Comparison of ENCODE assay signal across 12 cellular contexts in the genomic region with DNA sequence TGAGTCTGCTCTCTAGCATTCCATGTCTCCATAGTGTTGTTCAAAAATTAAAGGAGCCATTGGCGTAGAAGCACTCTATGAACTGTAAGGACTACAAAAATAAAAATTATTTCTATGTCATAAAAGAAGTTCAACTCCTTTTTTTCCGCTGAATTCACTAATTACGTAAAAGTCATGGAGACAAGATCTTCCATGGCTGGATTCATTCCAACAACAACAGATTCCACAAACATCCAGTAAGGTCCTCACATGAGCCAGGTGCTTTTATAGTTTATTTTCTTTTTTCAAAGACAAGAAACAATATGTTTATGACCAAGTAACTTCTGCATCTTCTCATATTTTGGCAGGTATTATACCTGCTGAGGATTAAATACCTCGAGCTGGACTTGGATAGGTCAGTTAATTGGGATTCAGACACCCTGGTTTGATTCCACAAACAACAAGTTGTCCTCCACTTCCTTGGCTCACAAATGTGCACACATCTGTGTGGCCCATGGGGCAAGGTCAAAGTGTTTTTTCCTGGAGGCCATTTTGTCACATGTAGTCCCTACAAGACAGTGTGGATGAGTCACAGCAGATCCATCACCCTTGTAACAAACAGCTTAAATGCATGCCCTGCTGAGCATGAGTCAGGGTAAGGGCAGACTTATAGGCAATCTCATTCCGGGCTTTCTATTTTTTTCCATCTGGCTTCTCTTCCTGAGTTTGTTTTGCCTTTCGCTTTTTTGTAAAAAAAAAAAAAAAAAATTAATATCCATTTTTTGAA.
DNase-seq lines count a peak whose midpoint lies in the region; ATAC-seq and TF ChIP-seq lines count a peak whose summit lies in the region.
"Had no signal": no experiment of that assay in that cellular context is flagged by ENCODE, and none has a peak within 500 bp of the region (broad histone marks: within the 10 kb centered on the region; RNA-seq: fewer than 3 reads in every experiment).

No MANE protein-coding gene starts in this region.

- TF ChIP-seq CTCF in AG10803 (conservative IDR thresholded peaks at IDR 0.05; ENCODE audit: low read length) (no peak), adrenal gland (IDR thresholded peaks at IDR 0.05) (no peak), hepatocyte (IDR thresholded peaks at IDR 0.05; ENCODE audit: poor library complexity) (no peak)

- H3K9me3 ChIP-seq in adrenal gland (replicated peaks in 1 of 3): no peaks in the 10 kb centered on the region
- no peaks in the 10 kb centered on the region for H3K9me3 ChIP-seq in hepatocyte (ENCODE audit: low read depth)

- H4K20me1 ChIP-seq in hepatocyte (ENCODE audit: insufficient read depth, poor library complexity, severe bottlenecking): no peaks in the 10 kb centered on the region

- WGBS in adrenal gland, 4 donors: 59 to 71% (median 70%) methylated on average over 6 of the region's 6 CpGs
- WGBS in hepatocyte (ENCODE audit: low lambda C conversion rate, missing lambda C conversion rate): 76% methylated on average over 6 of the region's 6 CpGs

- H3K4me1 ChIP-seq in adrenal gland (replicated peaks in 1 of 2): no peaks in the 10 kb centered on the region
- no peaks in the 10 kb centered on the region for H3K4me1 ChIP-seq in hepatocyte (ENCODE audit: insufficient read depth)

- TF ChIP-seq POLR2A in adrenal gland (IDR thresholded peaks at IDR 0.05): no peak

- no peak for ATAC-seq in HG03139 (IDR thresholded peaks at IDR 0.05; ENCODE audit: unreplicated experiment)
- no peak for ATAC-seq in HG03521 (IDR thresholded peaks at IDR 0.05; ENCODE audit: unreplicated experiment)

- intact Hi-C loops in adrenal gland (cut with DNase I): no loop called here

- no peaks in the 10 kb centered on the region for H3K9me2 ChIP-seq in hepatocyte (replicated peaks; ENCODE audit: insufficient read depth)

- H3K4me2 ChIP-seq in hepatocyte: no peak overlapping the region

- H3K27me3 ChIP-seq in adrenal gland (no peaks in the 10 kb centered on the region), hepatocyte (no peaks in the 10 kb centered on the region)

- DNase-seq in AG10803 (ENCODE audit: low read depth): peak; percentile 9
- peak; percentile 9 for DNase-seq in H4 (ENCODE audit: low spot score)
- DNase-seq in adrenal gland: peak in 6 of 7 donors; percentile 59 to 72 (median 68)
- DNase-seq in hepatocyte (ENCODE audit: low spot score): peak; percentile 44
- DNase-seq in NCI-H524 (lab: John Stamatoyannopoulos, UW): no peak
- DNase-seq in HuH-7 (ENCODE audit: low spot score): no peak
- DNase-seq: activated B cell treated with CpG ODN at 0.5 μM for 24 hours; activated naive CD4-positive, alpha-beta T cell treated with anti-CD3 and anti-CD28 coated beads, Interleukin-2, amount 50 U/mL, for 16 hours had no signal

- H3K79me2 ChIP-seq in hepatocyte: no peaks in the 10 kb centered on the region

- no peak overlapping the region for H2AFZ ChIP-seq in hepatocyte

- H3K36me3 ChIP-seq in adrenal gland (replicated peaks in 1 of 2) (no peaks in the 10 kb centered on the region), hepatocyte (replicated peaks; ENCODE audit: insufficient read depth, low read depth) (no peaks in the 10 kb centered on the region)
- H3K36me3 ChIP-seq: HAP-1 had no signal

- H3K4me3 ChIP-seq in AG10803 (ENCODE audit: low read length) (no peak overlapping the region), adrenal gland (no peak overlapping the region), hepatocyte (no peak overlapping the region)
- H3K4me3 ChIP-seq: HAP-1, skin epidermis had no signal

- peak overlapping the region in 1 of 5 donors; percentile 31 for H3K27ac ChIP-seq in adrenal gland
- no peak overlapping the region for H3K27ac ChIP-seq in hepatocyte
- H3K27ac ChIP-seq: skin epidermis had no signal

Comparison
In these comparisons a context has a peak if more than half of its experiments do, and no peak if none do; other contexts are left out.
1. DNase-seq: peak in AG10803 (single experiment), H4 (single experiment), adrenal gland (6 of 7) and hepatocyte (single experiment); none in NCI-H524 (0 of 2) and HuH-7 (single experiment).